ENCODE assay signal across 8 cellular contexts in the genomic region with DNA sequence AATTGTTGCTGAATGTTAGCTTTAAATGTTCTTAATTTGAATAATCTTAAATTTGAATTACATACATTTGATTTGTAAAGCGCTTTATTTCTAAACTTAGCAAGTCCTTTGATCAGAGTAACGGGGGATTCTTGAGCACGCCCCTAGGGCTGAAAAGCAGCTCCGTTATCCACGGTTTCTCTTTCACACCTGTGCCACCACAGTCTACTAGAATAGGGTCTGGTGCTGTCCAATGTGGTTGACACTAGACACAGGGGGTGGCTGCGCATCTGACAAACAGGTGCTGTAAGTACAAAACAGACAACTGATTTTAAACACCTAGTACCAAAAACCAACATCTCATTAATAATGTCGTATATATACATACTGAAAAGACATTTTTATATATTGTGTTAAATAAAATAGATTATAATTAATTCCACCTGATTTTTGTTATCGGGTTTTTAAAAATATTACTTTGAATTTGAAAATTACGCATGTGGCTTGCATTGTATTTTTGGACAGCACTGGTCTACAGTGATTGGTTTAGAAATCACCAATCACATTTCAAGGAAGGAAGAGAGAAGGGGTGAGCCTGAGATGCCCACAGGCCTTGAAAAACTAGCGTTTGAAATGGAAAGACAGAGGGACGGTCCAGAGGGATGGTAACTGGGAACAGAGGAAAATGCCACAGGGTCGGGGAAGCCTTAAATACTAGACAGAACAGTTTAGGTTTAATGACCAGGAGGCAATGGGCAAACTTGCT. TPM values are rescaled to one million over a fixed set of nuclear protein-coding genes. Genes with fewer than 3 reads are reported as not detected.
DNase-seq lines count a peak whose midpoint lies in the region; ATAC-seq and TF ChIP-seq lines count a peak whose summit lies in the region.

No MANE protein-coding gene starts in this region.

- TF ChIP-seq POLR2A in Peyer's patch (IDR thresholded peaks at IDR 0.05) (no peak), adrenal gland (IDR thresholded peaks at IDR 0.05) (no peak)

- H3K9me3 ChIP-seq in Peyer's patch, result no peaks in the 10 kb centered on the region
- no peaks in the 10 kb centered on the region for H3K9me3 ChIP-seq in adrenal gland (replicated peaks in 1 of 3)

- no peak for DNase-seq in activated CD4-positive, CD25-positive, alpha-beta regulatory T cell (lab: John Stamatoyannopoulos, UW)
- DNase-seq in Peyer's patch (peak in 2 of 3 donors; percentile 39 to 56), hypothalamus (lab: John Stamatoyannopoulos, UW) (no peak), adrenal gland (no peak), NCI-H2227 (lab: John Stamatoyannopoulos, UW; ENCODE audit: unreplicated experiment) (no peak)
- DNase-seq in natural killer cell treated with Interleukin-12 subunit alpha and Interleukin-12 subunit beta and Interleukin-15 and Interleukin-18, amount 100 ng/mL, for 72 hours (ENCODE audit: low spot score), result no peak

- H3K4me3 ChIP-seq in Peyer's patch (no peak overlapping the region), adrenal gland (no peak overlapping the region)

- peak; percentile 93 to 94 for ATAC-seq in activated CD4-positive, CD25-positive, alpha-beta regulatory T cell treated with anti-CD3 and anti-CD28 coated beads, Interleukin-2, amount 50 U/mL, for 24 hours
- ATAC-seq in HG02623 (IDR thresholded peaks at IDR 0.05; ENCODE audit: unreplicated experiment), result peak; percentile 91
- peak; percentile 84 to 85 for ATAC-seq in natural killer cell treated with Interleukin-12 subunit alpha and Interleukin-12 subunit beta and Interleukin-15 and Interleukin-18, amount 100 ng/mL, for 72 hours

- no peak for TF ChIP-seq CTCF in Peyer's patch (IDR thresholded peaks at IDR 0.05)
- TF ChIP-seq CTCF in adrenal gland (IDR thresholded peaks at IDR 0.05), result no peak

- no peaks in the 10 kb centered on the region for H3K36me3 Mint-ChIP-seq in natural killer cell treated with Interleukin-12 subunit alpha and Interleukin-12 subunit beta and Interleukin-15 and Interleukin-18, amount 100 ng/mL, for 72 hours

- no peak overlapping the region for H3K27ac Mint-ChIP-seq in natural killer cell treated with Interleukin-12 subunit alpha and Interleukin-12 subunit beta and Interleukin-15 and Interleukin-18, amount 100 ng/mL, for 72 hours

- H3K4me1 Mint-ChIP-seq in natural killer cell treated with Interleukin-12 subunit alpha and Interleukin-12 subunit beta and Interleukin-15 and Interleukin-18, amount 100 ng/mL, for 72 hours (ENCODE audit: low read depth in 2 of 2), result peaks cover 7 to 18% of the 10 kb centered on the region in 2 donors

- peak overlapping the region; percentile 30 for H3K4me3 Mint-ChIP-seq in natural killer cell treated with Interleukin-12 subunit alpha and Interleukin-12 subunit beta and Interleukin-15 and Interleukin-18, amount 100 ng/mL, for 72 hours

- intact Hi-C loops in adrenal gland (cut with DNase I), result no loop called here

- H3K27ac ChIP-seq in Peyer's patch (peak overlapping the region in 1 of 4 donors; percentile 9), adrenal gland (peak overlapping the region in 1 of 5 donors; percentile 67)

- no peaks in the 10 kb centered on the region for H3K9me3 Mint-ChIP-seq in natural killer cell treated with Interleukin-12 subunit alpha and Interleukin-12 subunit beta and Interleukin-15 and Interleukin-18, amount 100 ng/mL, for 72 hours

- H3K27me3 ChIP-seq in Peyer's patch (no peaks in the 10 kb centered on the region), adrenal gland (no peaks in the 10 kb centered on the region)

- peaks cover 0 to 9% (median 0%) of the 10 kb centered on the region in 3 donors for H3K36me3 ChIP-seq in Peyer's patch
- peaks cover 0 to 5% of the 10 kb centered on the region in 2 donors for H3K36me3 ChIP-seq in adrenal gland (replicated peaks in 1 of 2)

- WGBS in adrenal gland, 4 donors, result 83 to 88% (median 87%) methylated on average over 12 of the region's 12 CpGs

- no peaks in the 10 kb centered on the region for H3K27me3 Mint-ChIP-seq in natural killer cell treated with Interleukin-12 subunit alpha and Interleukin-12 subunit beta and Interleukin-15 and Interleukin-18, amount 100 ng/mL, for 72 hours

- peaks cover 0 to 24% (median 0%) of the 10 kb centered on the region in 4 donors for H3K4me1 ChIP-seq in Peyer's patch
- peaks cover 2 to 4% of the 10 kb centered on the region in 2 donors for H3K4me1 ChIP-seq in adrenal gland (replicated peaks in 1 of 2)

RNA-seq across cellular contexts. Expression of a gene that starts 7.3 kb away (rescaled TPM):
- 10 to 100 TPM; 24.3 to 34.9 (median 32.0) TPM for total RNA-seq in Peyer's patch
- total RNA-seq in natural killer cell treated with Interleukin-12 subunit alpha and Interleukin-12 subunit beta and Interleukin-15 and Interleukin-18, amount 100 ng/mL, for 72 hours, result 10 to 100 TPM; 37.8 to 62.4 TPM
- total RNA-seq in adrenal gland, result 10 to 100 TPM; 25.3 to 76.0 (median 46.1) TPM
- polyA plus RNA-seq in adrenal gland, result 10 to 100 TPM; 24.5 to 91.1 (median 30.0) TPM

RNA-seq across cellular contexts. Expression of a gene that starts 40.9 kb away (rescaled TPM):
- total RNA-seq in Peyer's patch, result 10 to 100 TPM; 24.8 to 47.5 (median 37.7) TPM
- total RNA-seq in natural killer cell treated with Interleukin-12 subunit alpha and Interleukin-12 subunit beta and Interleukin-15 and Interleukin-18, amount 100 ng/mL, for 72 hours, result 1 to 10 TPM; 4.4 to 7.0 TPM
- 100 to 1,000 TPM in 1 of 8 donors, 10 to 100 TPM in 7; 62.2 to 101 (median 71.6) TPM for total RNA-seq in adrenal gland
- polyA plus RNA-seq in adrenal gland, result 100 to 1,000 TPM in 1 of 3 donors, 10 to 100 TPM in 2; 44.2 to 140 (median 60.5) TPM

Comparison
In these comparisons a context has a peak if more than half of its experiments do, and no peak if none do; other contexts are left out.
1. DNase-seq: peak in Peyer's patch (2 of 3); none in activated CD4-positive, CD25-positive, alpha-beta regulatory T cell (0 of 4), natural killer cell treated with Interleukin-12 subunit alpha and Interleukin-12 subunit beta and Interleukin-15 and Interleukin-18, amount 100 ng/mL, for 72 hours (single experiment), hypothalamus (0 of 51), adrenal gland (0 of 7) and NCI-H2227 (single experiment).
2. Peak in every context shown above with its lines, with median percentiles within 50 percentile points of each other: ATAC-seq.